In genomic region chr5:131224387-131225191, GRCh38 we compare ENCODE assay signal across 9 cellular contexts. TPM values are rescaled to one million over a fixed set of nuclear protein-coding genes. Genes with fewer than 3 reads are reported as not detected.
DNase-seq lines count a peak whose midpoint lies in the region; ATAC-seq, FAIRE-seq and TF ChIP-seq lines count a peak whose summit lies in the region.
"Had no signal": no experiment of that assay in that cellular context is flagged by ENCODE, and none has a peak within 500 bp of the region (broad histone marks: within the 10 kb centered on the region; RNA-seq: fewer than 3 reads in every experiment).

No MANE protein-coding gene starts in this region.

- H3K36me3 Mint-ChIP-seq in activated CD4-positive, alpha-beta T cell treated with anti-CD3 and anti-CD28 coated beads for 36 hours (ENCODE audit: low read depth) = no peaks in the 10 kb centered on the region

- WGBS in pancreas, 2 donors = 71 to 73% methylated on average over 6 of the region's 6 CpGs

- H3K9me3 Mint-ChIP-seq in activated CD4-positive, alpha-beta T cell treated with anti-CD3 and anti-CD28 coated beads for 36 hours (ENCODE audit: low read depth) = no peaks in the 10 kb centered on the region

- H3K36me3 ChIP-seq in pancreas = no peaks in the 10 kb centered on the region

- POLR2A ChIA-PET in activated CD4-positive, alpha-beta T cell treated with anti-CD3 and anti-CD28 coated beads for 36 hours (lab: Charles Lee) = interaction anchor here (1.0 kb wide), 1 partner anchor 18 kb away, joined by 3 read pairs; no protein-coding TSS in a partner anchor

- TF ChIP-seq CTCF in pancreas (IDR thresholded peaks at IDR 0.05) = no peak
- TF ChIP-seq CTCF in dorsolateral prefrontal cortex (IDR thresholded peaks at IDR 0.05 in 54 of 56, conservative IDR thresholded peaks at IDR 0.05 in 2 of 56; ENCODE audit: low read depth in 1 of 56, partially characterized antibody in 56 of 56) = no peak

- H3K4me3 Mint-ChIP-seq in activated CD4-positive, alpha-beta T cell treated with anti-CD3 and anti-CD28 coated beads for 36 hours = no peak overlapping the region

- DNase-seq in activated CD4-positive, alpha-beta T cell treated with anti-CD3 and anti-CD28 coated beads for 36 hours = peak; percentile 17
- no peak for DNase-seq in activated CD4-positive, alpha-beta T cell treated with anti-CD3 and anti-CD28 coated beads, Interleukin-2, amount 50 U/mL, for 1 hour
- peak; percentile 49 for DNase-seq in SKM-1 (lab: John Stamatoyannopoulos, UW; ENCODE audit: unreplicated experiment)
- peak in 1 of 6 donors; percentile 26 for DNase-seq in pancreas
- DNase-seq in GM03348 (ENCODE audit: low spot score) = no peak
- DNase-seq in dorsolateral prefrontal cortex = no peak
- DNase-seq in kidney glomerular epithelial cell (lab: John Stamatoyannopoulos, UW) = no peak

- H3K27ac Mint-ChIP-seq in activated CD4-positive, alpha-beta T cell treated with anti-CD3 and anti-CD28 coated beads for 36 hours = no peak overlapping the region

- ATAC-seq in activated CD4-positive, alpha-beta T cell treated with anti-CD3 and anti-CD28 coated beads for 36 hours = peak; percentile 74
- ATAC-seq in HG02938 (IDR thresholded peaks at IDR 0.05; ENCODE audit: unreplicated experiment) = peak; percentile 82
- ATAC-seq in pancreas = peak in 3 of 4 donors; percentile 47 to 77 (median 72)

- H3K4me1 ChIP-seq in pancreas = no peaks in the 10 kb centered on the region

- H3K4me1 Mint-ChIP-seq in activated CD4-positive, alpha-beta T cell treated with anti-CD3 and anti-CD28 coated beads for 36 hours = peaks cover 9% of the 10 kb centered on the region

- H3K27ac ChIP-seq in pancreas = no peak overlapping the region
- peak overlapping the region in 1 of 59 donors; percentile 43 for H3K27ac ChIP-seq in dorsolateral prefrontal cortex
- H3K27ac ChIP-seq: SK-N-MC had no signal

- H3K4me3 ChIP-seq in pancreas (no peak overlapping the region), dorsolateral prefrontal cortex (no peak overlapping the region)
- H3K4me3 ChIP-seq: SK-N-MC had no signal

- CTCF ChIA-PET in activated CD4-positive, alpha-beta T cell treated with anti-CD3 and anti-CD28 coated beads for 36 hours (lab: Charles Lee) = interaction anchor here (0.6 to 1.2 kb wide), 3 partner anchors 10 to 59 kb away, joined by 3 to 5 read pairs (median 4); no protein-coding TSS in a partner anchor

- H3K27me3 Mint-ChIP-seq in activated CD4-positive, alpha-beta T cell treated with anti-CD3 and anti-CD28 coated beads for 36 hours = no peaks in the 10 kb centered on the region

- H3K9me3 ChIP-seq in pancreas = no peaks in the 10 kb centered on the region

- H3K27me3 ChIP-seq in pancreas = no peaks in the 10 kb centered on the region
- H3K27me3 ChIP-seq in dorsolateral prefrontal cortex = no peaks in the 10 kb centered on the region

- FAIRE-seq in pancreas (lab: Jason Lieb, UNC) = no peak

- intact Hi-C loops in activated CD4-positive, alpha-beta T cell treated with anti-CD3 and anti-CD28 coated beads for 36 hours (cut with DNase I, micrococcal nuclease) = loop anchor here in 1 of 2 experiments (10.0 kb wide), 1 partner anchor 350 kb away; no protein-coding TSS in a partner anchor
- intact Hi-C loops in pancreas (cut with DNase I) (no loop called here), dorsolateral prefrontal cortex (cut with DNase I) (no loop called here)

RNA-seq across cellular contexts. Expression of gene CDC42SE2, which starts 39.3 kb away (rescaled TPM):
- total RNA-seq in activated CD4-positive, alpha-beta T cell treated with anti-CD3 and anti-CD28 coated beads for 36 hours = 10 to 100 TPM; 68.3 to 99.6 TPM
- total RNA-seq in pancreas = 10 to 100 TPM; 16.5 to 30.5 (median 22.3) TPM
- polyA plus RNA-seq in pancreas = 10 to 100 TPM; 10.7 to 20.5 TPM
- total RNA-seq in dorsolateral prefrontal cortex = 100 to 1,000 TPM in 1 of 120 experiments, 10 to 100 TPM in 119; 34.8 to 102 (median 68.6) TPM

RNA-seq across cellular contexts. Expression of gene LYRM7, which starts 53.8 kb away (rescaled TPM):
- 10 to 100 TPM; 16.0 to 20.7 TPM for total RNA-seq in activated CD4-positive, alpha-beta T cell treated with anti-CD3 and anti-CD28 coated beads for 36 hours
- total RNA-seq in pancreas = 1 to 10 TPM; 2.3 to 4.8 (median 3.0) TPM
- 1 to 10 TPM; 2.0 to 3.5 TPM for polyA plus RNA-seq in pancreas
- total RNA-seq in dorsolateral prefrontal cortex = 10 to 100 TPM; 15.9 to 37.3 (median 23.7) TPM

RNA-seq across cellular contexts. Expression of gene HINT1, which starts 59.5 kb away (rescaled TPM):
- total RNA-seq in activated CD4-positive, alpha-beta T cell treated with anti-CD3 and anti-CD28 coated beads for 36 hours = 100 to 1,000 TPM; 298 to 312 TPM
- total RNA-seq in pancreas = 10 to 100 TPM; 47.9 to 90.4 (median 65.5) TPM
- 100 to 1,000 TPM in 1 of 2 donors, 10 to 100 TPM in 1; 86.0 to 168 TPM for polyA plus RNA-seq in pancreas
- 100 to 1,000 TPM in 119 of 120 experiments, 10 to 100 TPM in 1; 99.1 to 267 (median 191) TPM for total RNA-seq in dorsolateral prefrontal cortex

Comparison
In these comparisons a context has a peak if more than half of its experiments do, and no peak if none do; other contexts are left out.
1. DNase-seq: peak in activated CD4-positive, alpha-beta T cell treated with anti-CD3 and anti-CD28 coated beads for 36 hours (single experiment) and SKM-1 (single experiment); none in activated CD4-positive, alpha-beta T cell treated with anti-CD3 and anti-CD28 coated beads, Interleukin-2, amount 50 U/mL, for 1 hour (single experiment), GM03348 (single experiment), dorsolateral prefrontal cortex (0 of 10) and kidney glomerular epithelial cell (single experiment).
2. Peak in every context shown above with its lines, with median percentiles within 50 percentile points of each other: ATAC-seq.